14 cellular contexts compared by ENCODE assay signal in the genomic region with DNA sequence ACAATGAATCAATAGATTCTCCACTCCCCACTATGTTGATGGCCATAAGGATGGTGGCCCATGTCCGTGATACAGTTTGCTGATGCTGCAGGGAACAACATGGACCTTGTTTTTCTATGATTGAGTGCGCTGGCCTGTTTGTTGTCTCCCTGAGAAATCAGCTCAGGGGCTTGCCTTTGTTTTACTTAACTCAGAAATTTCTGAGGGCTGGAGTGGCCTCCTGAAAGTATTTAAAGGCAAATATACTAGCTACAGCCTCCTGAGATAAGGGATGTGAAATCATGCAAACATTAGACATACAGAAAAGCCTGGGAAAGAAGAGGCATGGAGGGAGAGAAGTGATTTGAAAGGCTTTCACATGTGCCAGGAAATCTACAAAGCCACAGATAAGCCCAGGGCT.
DNase-seq lines count a peak whose midpoint lies in the region; TF ChIP-seq lines count a peak whose summit lies in the region.
"Had no signal": no experiment of that assay in that cellular context is flagged by ENCODE, and none has a peak within 500 bp of the region (broad histone marks: within the 10 kb centered on the region; RNA-seq: fewer than 3 reads in every experiment).

No MANE protein-coding gene starts in this region.

- H3K27ac ChIP-seq in neuronal stem cell (replicated peaks; ENCODE audit: low read length) = no peak overlapping the region
- no peak overlapping the region for H3K27ac ChIP-seq in sigmoid colon
- no peak overlapping the region for H3K27ac ChIP-seq in esophagus squamous epithelium
- H3K27ac ChIP-seq: A549 had no signal

- no peaks in the 10 kb centered on the region for H3K79me1 ChIP-seq in neuronal stem cell (ENCODE audit: low read depth, low read length)

- no peak overlapping the region for H2BK12ac ChIP-seq in neuronal stem cell (ENCODE audit: low read length)

- H3K18ac ChIP-seq in neuronal stem cell (ENCODE audit: low read length) = no peak overlapping the region

- no TSS peak for BruUV-seq in Caco-2 (replicated peaks; lab: Mats Ljungman, UMichigan)

- intact Hi-C loops in Caco-2 (cut with micrococcal nuclease; ENCODE audit: unreplicated experiment) (loop anchor here (1.0 kb wide), 1 partner anchor 101 kb away; no protein-coding TSS in a partner anchor), sigmoid colon (cut with DNase I) (no loop called here), esophagus squamous epithelium (cut with DNase I) (no loop called here)

- DNase-seq in Caco-2 (peak; percentile 53 to 55), HuH-7 (ENCODE audit: low spot score) (peak; percentile 37), fibroblast of villous mesenchyme (ENCODE audit: low read depth) (peak; percentile 11), neuronal stem cell (ENCODE audit: low spot score) (no peak), sigmoid colon (no peak), esophagus squamous epithelium (lab: John Stamatoyannopoulos, UW) (no peak)
- DNase-seq in activated naive CD4-positive, alpha-beta T cell (lab: John Stamatoyannopoulos, UW) = no peak
- DNase-seq: BE2C; CD8-positive, alpha-beta memory T cell; DMS 273 treated with DMSO at 0.1 percent for 48 hours; DMS79; GOT3 had no signal

- H4K91ac ChIP-seq in neuronal stem cell (ENCODE audit: low read depth, low read length, poor library complexity) = no peak overlapping the region

- peaks cover 10% of the 10 kb centered on the region for H3K9me3 ChIP-seq in Caco-2
- peaks cover 0 to 16% of the 10 kb centered on the region in 2 donors for H3K9me3 ChIP-seq in neuronal stem cell (replicated peaks in 1 of 2; ENCODE audit: control insufficient read depth in 2 of 2, insufficient read depth in 1 of 2, low read depth in 1 of 2, low read length in 2 of 2)
- no peaks in the 10 kb centered on the region for H3K9me3 ChIP-seq in sigmoid colon
- no peaks in the 10 kb centered on the region for H3K9me3 ChIP-seq in esophagus squamous epithelium
- H3K9me3 ChIP-seq: A549, BE2C, HAP-1 had no signal

- H3K36me3 ChIP-seq in Caco-2 (ENCODE audit: control insufficient read depth, insufficient read depth, low read length) (no peaks in the 10 kb centered on the region), neuronal stem cell (replicated peaks in 1 of 2; ENCODE audit: control insufficient read depth in 2 of 2, insufficient read depth in 2 of 2, low read length in 2 of 2) (no peaks in the 10 kb centered on the region), sigmoid colon (no peaks in the 10 kb centered on the region), esophagus squamous epithelium (no peaks in the 10 kb centered on the region)
- H3K36me3 ChIP-seq: BE2C, HAP-1 had no signal

- no peak overlapping the region for H2BK120ac ChIP-seq in neuronal stem cell (ENCODE audit: low read depth, low read length)

- no CpG with 5 or more reads among the region's 2 CpGs for WGBS in neuronal stem cell (ENCODE audit: extremely low coverage in 2 of 2, insufficient read length in 2 of 2, insufficient replicate concordance in 1 of 2), 2 donors
- WGBS in sigmoid colon, 2 donors = 89 to 92% methylated on average over 2 of the region's 2 CpGs
- 78 to 88% methylated on average over 2 of the region's 2 CpGs for WGBS in esophagus squamous epithelium, 2 donors

- H3K4me3 ChIP-seq in Caco-2 (ENCODE audit: low read depth, low read length) (no peak overlapping the region), fibroblast of villous mesenchyme (ENCODE audit: low read depth, low read length) (no peak overlapping the region), neuronal stem cell (ENCODE audit: low read length in 2 of 2) (no peak overlapping the region), sigmoid colon (no peak overlapping the region), esophagus squamous epithelium (no peak overlapping the region)
- H3K4me3 ChIP-seq: A549, HAP-1 had no signal

- H3K4ac ChIP-seq in neuronal stem cell (ENCODE audit: low read length) = no peak overlapping the region

- TF ChIP-seq EP300 in sigmoid colon (IDR thresholded peaks at IDR 0.05) = no peak

- H2BK15ac ChIP-seq in neuronal stem cell (ENCODE audit: low read length) = no peak overlapping the region

- H2AK5ac ChIP-seq in neuronal stem cell (ENCODE audit: low read depth, low read length) = no peak overlapping the region

- H3K27ac Mint-ChIP-seq in Caco-2 (ENCODE audit: unreplicated experiment) = peak overlapping the region; percentile 62
- H3K27ac Mint-ChIP-seq: CD8-positive, alpha-beta memory T cell had no signal

- no peaks in the 10 kb centered on the region for H3K36me3 Mint-ChIP-seq in Caco-2 (ENCODE audit: insufficient read depth, unreplicated experiment)
- H3K36me3 Mint-ChIP-seq: CD8-positive, alpha-beta memory T cell had no signal

- H3K27me3 ChIP-seq in Caco-2 (replicated peaks; ENCODE audit: control insufficient read depth, insufficient read depth, low read length) (no peaks in the 10 kb centered on the region), neuronal stem cell (ENCODE audit: control insufficient read depth in 3 of 3, insufficient read depth in 3 of 3, low read depth in 1 of 3, low read length in 3 of 3) (no peaks in the 10 kb centered on the region), sigmoid colon (no peaks in the 10 kb centered on the region), esophagus squamous epithelium (no peaks in the 10 kb centered on the region)
- H3K27me3 ChIP-seq: BE2C had no signal

- H3K4me2 ChIP-seq in neuronal stem cell (ENCODE audit: insufficient read depth, low read length, poor library complexity, severe bottlenecking) = no peak overlapping the region
- H3K4me2 ChIP-seq: A549 had no signal

- H3K27me3 Mint-ChIP-seq in Caco-2 (ENCODE audit: insufficient read depth, unreplicated experiment) = no peaks in the 10 kb centered on the region
- H3K27me3 Mint-ChIP-seq: CD8-positive, alpha-beta memory T cell had no signal

- no peak overlapping the region for H4K8ac ChIP-seq in neuronal stem cell (ENCODE audit: low read depth, low read length)

- H2AFZ ChIP-seq in neuronal stem cell (ENCODE audit: low read length) = peak overlapping the region; percentile 19

- no peak overlapping the region for H3K14ac ChIP-seq in neuronal stem cell (ENCODE audit: low read length)

- H3K4me1 Mint-ChIP-seq in Caco-2 (ENCODE audit: low read depth, unreplicated experiment) = peaks cover 28% of the 10 kb centered on the region
- H3K4me1 Mint-ChIP-seq: CD8-positive, alpha-beta memory T cell had no signal

- peak overlapping the region; percentile 27 for H3K4me3 Mint-ChIP-seq in Caco-2 (ENCODE audit: unreplicated experiment)
- H3K4me3 Mint-ChIP-seq: CD8-positive, alpha-beta memory T cell had no signal

- H2BK5ac ChIP-seq in neuronal stem cell (ENCODE audit: low read length) = no peak overlapping the region

- no peak for TF ChIP-seq CTCF in Caco-2 (IDR thresholded peaks at IDR 0.05; ENCODE audit: insufficient read depth in 1 of 2, low read depth in 1 of 2, low read length in 1 of 2, severe bottlenecking in 1 of 2, unreplicated experiment in 1 of 2)
- no peak for TF ChIP-seq CTCF in fibroblast of villous mesenchyme (IDR thresholded peaks at IDR 0.05; ENCODE audit: insufficient read depth, low read depth, low read length)
- TF ChIP-seq CTCF in sigmoid colon (IDR thresholded peaks at IDR 0.05) = no peak
- TF ChIP-seq CTCF in esophagus squamous epithelium (IDR thresholded peaks at IDR 0.05) = no peak

- H3K23ac ChIP-seq in neuronal stem cell (ENCODE audit: low read depth, low read length, poor library complexity) = no peak overlapping the region

- H3K9me3 Mint-ChIP-seq in Caco-2 (ENCODE audit: unreplicated experiment) = peaks cover 42% of the 10 kb centered on the region

- TF ChIP-seq POLR2A in sigmoid colon (IDR thresholded peaks at IDR 0.05) (no peak), esophagus squamous epithelium (IDR thresholded peaks at IDR 0.05) (no peak)

- no peak overlapping the region for H3K9ac ChIP-seq in neuronal stem cell (ENCODE audit: low read depth, low read length, poor library complexity)

- CTCF ChIA-PET in Caco-2 (lab: Charles Lee) = interaction anchor here (1.2 kb wide), 1 partner anchor 170 kb away, joined by 3 read pairs; no protein-coding TSS in a partner anchor

- peaks cover 16% of the 10 kb centered on the region for H3K4me1 ChIP-seq in Caco-2
- no peaks in the 10 kb centered on the region for H3K4me1 ChIP-seq in neuronal stem cell (ENCODE audit: control insufficient read depth in 2 of 2, insufficient read depth in 1 of 2, low read depth in 1 of 2, low read length in 2 of 2)
- H3K4me1 ChIP-seq in sigmoid colon = peaks cover 0 to 1% (median 0%) of the 10 kb centered on the region in 4 donors
- no peaks in the 10 kb centered on the region for H3K4me1 ChIP-seq in esophagus squamous epithelium
- H3K4me1 ChIP-seq: BE2C, HAP-1 had no signal

- POLR2A ChIA-PET in Caco-2 (lab: Charles Lee) = interaction anchor here (1.0 kb wide), 1 partner anchor 170 kb away, joined by 3 read pairs; a partner anchor contains a TSS

Comparison
In these comparisons a context has a peak if more than half of its experiments do, and no peak if none do; other contexts are left out.
1. DNase-seq: peak in Caco-2 (2 of 2), HuH-7 (single experiment) and fibroblast of villous mesenchyme (single experiment); none in neuronal stem cell (single experiment), sigmoid colon (single experiment), esophagus squamous epithelium (single experiment) and activated naive CD4-positive, alpha-beta T cell (0 of 4).